ENCODE assay signal across 1 cellular context in the genomic region with DNA sequence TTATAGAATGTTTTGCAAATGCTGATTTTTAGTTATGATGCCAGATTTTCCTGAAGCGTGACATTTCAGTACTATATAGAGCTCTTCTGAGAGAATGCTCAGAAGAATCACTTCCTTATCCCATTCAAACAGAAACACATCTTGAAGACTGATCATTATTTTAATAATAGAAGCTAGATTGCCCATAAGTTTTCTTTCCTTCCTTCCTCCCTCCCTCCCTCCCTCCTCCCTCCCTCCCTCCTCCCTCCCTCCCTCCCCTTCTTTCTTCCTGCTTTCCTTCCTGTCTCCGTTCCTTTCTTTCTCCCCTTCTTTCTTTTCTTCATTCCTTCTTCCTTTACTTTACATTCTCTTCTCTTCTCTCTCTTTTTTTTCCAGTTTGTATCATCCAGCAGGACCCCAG.
TF ChIP-seq lines count a peak whose summit lies in the region.

No MANE protein-coding gene starts in this region.

TF ChIP-seq in HepG2, 621 proteins besides CTCF, POLR2A, EP300 and RAD21:
- TF ChIP-seq, protein P1, sequence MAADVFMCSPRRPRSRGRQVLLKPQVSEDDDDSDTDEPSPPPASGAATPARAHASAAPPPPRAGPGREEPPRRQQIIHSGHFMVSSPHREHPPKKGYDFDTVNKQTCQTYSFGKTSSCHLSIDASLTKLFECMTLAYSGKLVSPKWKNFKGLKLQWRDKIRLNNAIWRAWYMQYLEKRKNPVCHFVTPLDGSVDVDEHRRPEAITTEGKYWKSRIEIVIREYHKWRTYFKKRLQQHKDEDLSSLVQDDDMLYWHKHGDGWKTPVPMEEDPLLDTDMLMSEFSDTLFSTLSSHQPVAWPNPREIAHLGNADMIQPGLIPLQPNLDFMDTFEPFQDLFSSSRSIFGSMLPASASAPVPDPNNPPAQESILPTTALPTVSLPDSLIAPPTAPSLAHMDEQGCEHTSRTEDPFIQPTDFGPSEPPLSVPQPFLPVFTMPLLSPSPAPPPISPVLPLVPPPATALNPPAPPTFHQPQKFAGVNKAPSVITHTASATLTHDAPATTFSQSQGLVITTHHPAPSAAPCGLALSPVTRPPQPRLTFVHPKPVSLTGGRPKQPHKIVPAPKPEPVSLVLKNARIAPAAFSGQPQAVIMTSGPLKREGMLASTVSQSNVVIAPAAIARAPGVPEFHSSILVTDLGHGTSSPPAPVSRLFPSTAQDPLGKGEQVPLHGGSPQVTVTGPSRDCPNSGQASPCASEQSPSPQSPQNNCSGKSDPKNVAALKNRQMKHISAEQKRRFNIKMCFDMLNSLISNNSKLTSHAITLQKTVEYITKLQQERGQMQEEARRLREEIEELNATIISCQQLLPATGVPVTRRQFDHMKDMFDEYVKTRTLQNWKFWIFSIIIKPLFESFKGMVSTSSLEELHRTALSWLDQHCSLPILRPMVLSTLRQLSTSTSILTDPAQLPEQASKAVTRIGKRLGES (CRISPR knock-in tag; IDR thresholded peaks at IDR 0.05; ENCODE audit: borderline replicate concordance), result no peak
- no peak for TF ChIP-seq TEAD2 (CRISPR knock-in tag; IDR thresholded peaks at IDR 0.05)
- TF ChIP-seq ZNF331 (CRISPR knock-in tag; IDR thresholded peaks at IDR 0.05), result no peak
- TF ChIP-seq, protein P2, sequence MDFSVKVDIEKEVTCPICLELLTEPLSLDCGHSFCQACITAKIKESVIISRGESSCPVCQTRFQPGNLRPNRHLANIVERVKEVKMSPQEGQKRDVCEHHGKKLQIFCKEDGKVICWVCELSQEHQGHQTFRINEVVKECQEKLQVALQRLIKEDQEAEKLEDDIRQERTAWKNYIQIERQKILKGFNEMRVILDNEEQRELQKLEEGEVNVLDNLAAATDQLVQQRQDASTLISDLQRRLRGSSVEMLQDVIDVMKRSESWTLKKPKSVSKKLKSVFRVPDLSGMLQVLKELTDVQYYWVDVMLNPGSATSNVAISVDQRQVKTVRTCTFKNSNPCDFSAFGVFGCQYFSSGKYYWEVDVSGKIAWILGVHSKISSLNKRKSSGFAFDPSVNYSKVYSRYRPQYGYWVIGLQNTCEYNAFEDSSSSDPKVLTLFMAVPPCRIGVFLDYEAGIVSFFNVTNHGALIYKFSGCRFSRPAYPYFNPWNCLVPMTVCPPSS (IDR thresholded peaks at IDR 0.05), result no peak
- TF ChIP-seq, protein P3, sequence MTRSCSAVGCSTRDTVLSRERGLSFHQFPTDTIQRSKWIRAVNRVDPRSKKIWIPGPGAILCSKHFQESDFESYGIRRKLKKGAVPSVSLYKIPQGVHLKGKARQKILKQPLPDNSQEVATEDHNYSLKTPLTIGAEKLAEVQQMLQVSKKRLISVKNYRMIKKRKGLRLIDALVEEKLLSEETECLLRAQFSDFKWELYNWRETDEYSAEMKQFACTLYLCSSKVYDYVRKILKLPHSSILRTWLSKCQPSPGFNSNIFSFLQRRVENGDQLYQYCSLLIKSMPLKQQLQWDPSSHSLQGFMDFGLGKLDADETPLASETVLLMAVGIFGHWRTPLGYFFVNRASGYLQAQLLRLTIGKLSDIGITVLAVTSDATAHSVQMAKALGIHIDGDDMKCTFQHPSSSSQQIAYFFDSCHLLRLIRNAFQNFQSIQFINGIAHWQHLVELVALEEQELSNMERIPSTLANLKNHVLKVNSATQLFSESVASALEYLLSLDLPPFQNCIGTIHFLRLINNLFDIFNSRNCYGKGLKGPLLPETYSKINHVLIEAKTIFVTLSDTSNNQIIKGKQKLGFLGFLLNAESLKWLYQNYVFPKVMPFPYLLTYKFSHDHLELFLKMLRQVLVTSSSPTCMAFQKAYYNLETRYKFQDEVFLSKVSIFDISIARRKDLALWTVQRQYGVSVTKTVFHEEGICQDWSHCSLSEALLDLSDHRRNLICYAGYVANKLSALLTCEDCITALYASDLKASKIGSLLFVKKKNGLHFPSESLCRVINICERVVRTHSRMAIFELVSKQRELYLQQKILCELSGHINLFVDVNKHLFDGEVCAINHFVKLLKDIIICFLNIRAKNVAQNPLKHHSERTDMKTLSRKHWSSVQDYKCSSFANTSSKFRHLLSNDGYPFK (CRISPR knock-in tag; IDR thresholded peaks at IDR 0.05; ENCODE audit: borderline replicate concordance), result no peak
- TF ChIP-seq HNRNPK (IDR thresholded peaks at IDR 0.05; ENCODE audit: low read depth, low read length, poor library complexity, severe bottlenecking), result peak; percentile 56
- TF ChIP-seq ZNF781 (CRISPR knock-in tag; IDR thresholded peaks at IDR 0.05; ENCODE audit: borderline replicate concordance, not compliant biosample characterization), result no peak
- TF ChIP-seq, protein P4, sequence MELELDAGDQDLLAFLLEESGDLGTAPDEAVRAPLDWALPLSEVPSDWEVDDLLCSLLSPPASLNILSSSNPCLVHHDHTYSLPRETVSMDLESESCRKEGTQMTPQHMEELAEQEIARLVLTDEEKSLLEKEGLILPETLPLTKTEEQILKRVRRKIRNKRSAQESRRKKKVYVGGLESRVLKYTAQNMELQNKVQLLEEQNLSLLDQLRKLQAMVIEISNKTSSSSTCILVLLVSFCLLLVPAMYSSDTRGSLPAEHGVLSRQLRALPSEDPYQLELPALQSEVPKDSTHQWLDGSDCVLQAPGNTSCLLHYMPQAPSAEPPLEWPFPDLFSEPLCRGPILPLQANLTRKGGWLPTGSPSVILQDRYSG (CRISPR knock-in tag; IDR thresholded peaks at IDR 0.05), result no peak
